Comparison of ENCODE assay signal across 21 cellular contexts in genomic region chr7:28512648-28513435, GRCh38.
"Had no signal": no experiment of that assay in that cellular context is flagged by ENCODE, and none has a peak within 500 bp of the region (broad histone marks: within the 10 kb centered on the region; RNA-seq: fewer than 3 reads in every experiment).

No MANE protein-coding gene starts in this region.

- H3K36me3 Mint-ChIP-seq: activated naive CD8-positive, alpha-beta T cell treated with anti-CD3 and anti-CD28 coated beads, Interleukin-2, amount 10 ng/mL, durations not matched to agents 7 days and 5 days had no signal

- H3K9me3 Mint-ChIP-seq: activated naive CD8-positive, alpha-beta T cell treated with anti-CD3 and anti-CD28 coated beads, Interleukin-2, amount 10 ng/mL, durations not matched to agents 7 days and 5 days; T-helper 1 cell treated with Interleukin-12 subunit alpha and Interleukin-12 subunit beta and Interleukin-4 antibody, amounts not matched to agents 30 μg/mL and 1 μg/mL, for 36 hours had no signal

- H3K4me3 ChIP-seq: adrenal gland had no signal

- H3K4me3 Mint-ChIP-seq: activated CD8-positive, alpha-beta T cell treated with anti-CD3 and anti-CD28 coated beads, Interleukin-2, amount 10 ng/mL, durations not matched to agents 7 days and 5 days; activated naive CD8-positive, alpha-beta T cell treated with anti-CD3 and anti-CD28 coated beads, Interleukin-2, amount 10 ng/mL, durations not matched to agents 7 days and 5 days; T-helper 1 cell treated with Interleukin-12 subunit alpha and Interleukin-12 subunit beta and Interleukin-4 antibody, amounts not matched to agents 30 μg/mL and 1 μg/mL, for 36 hours had no signal

- H3K4me1 ChIP-seq: adrenal gland had no signal

- DNase-seq: activated CD4-positive, alpha-beta T cell treated with anti-CD3 and anti-CD28 coated beads for 4 hours; activated CD8-positive, alpha-beta memory T cell treated with anti-CD3 and anti-CD28 coated beads, Interleukin-2, amount 50 U/mL, for 48 hours; activated CD8-positive, alpha-beta T cell treated with anti-CD3 and anti-CD28 coated beads, Interleukin-2, amount 10 ng/mL, durations not matched to agents 7 days and 5 days; activated naive CD4-positive, alpha-beta T cell treated with anti-CD3 and anti-CD28 coated beads, Interleukin-2, amount 50 U/mL, for 16 hours; activated naive CD8-positive, alpha-beta T cell treated with anti-CD3 and anti-CD28 coated beads, Interleukin-2, amount 10 ng/mL, durations not matched to agents 7 days and 5 days; activated T-cell treated with anti-CD3 and anti-CD28 coated beads, Interleukin-2, amount 50 U/mL, for 1 hour; adrenal gland; anterior cingulate cortex; Kasumi-1; NCI-H1048; NCI-H146; NCI-H187 treated with DMSO at 0.1 percent for 48 hours; NCI-H2081 treated with DMSO at 0.1 percent for 48 hours; NCI-H2171 treated with DMSO at 0.1 percent for 48 hours; NCI-H226; NCI-H526; PC-3; SHP77 had no signal

- H3K27ac ChIP-seq: adrenal gland had no signal

- FAIRE-seq: RCC 7860 had no signal

- H3K9me3 ChIP-seq: adrenal gland had no signal

- H3K36me3 ChIP-seq: adrenal gland had no signal

- H3K27ac Mint-ChIP-seq: activated CD8-positive, alpha-beta T cell treated with anti-CD3 and anti-CD28 coated beads, Interleukin-2, amount 10 ng/mL, durations not matched to agents 7 days and 5 days; activated naive CD8-positive, alpha-beta T cell treated with anti-CD3 and anti-CD28 coated beads, Interleukin-2, amount 10 ng/mL, durations not matched to agents 7 days and 5 days; T-helper 1 cell treated with Interleukin-12 subunit alpha and Interleukin-12 subunit beta and Interleukin-4 antibody, amounts not matched to agents 30 μg/mL and 1 μg/mL, for 36 hours had no signal

- ATAC-seq: activated CD4-positive, CD25-positive, alpha-beta regulatory T cell treated with anti-CD3 and anti-CD28 coated beads, Interleukin-2, amount 50 U/mL, for 24 hours; activated CD8-positive, alpha-beta T cell treated with anti-CD3 and anti-CD28 coated beads, Interleukin-2, amount 10 ng/mL, durations not matched to agents 7 days and 5 days; PC-3 had no signal

- H3K27me3 ChIP-seq: adrenal gland had no signal
